1 cellular context compared by ENCODE assay signal in genomic region chr6:24901698-24902328, GRCh38.
TF ChIP-seq lines count a peak whose summit lies in the region.

No MANE protein-coding gene starts in this region.

TF ChIP-seq in K562, 482 proteins besides CTCF, POLR2A, EP300 and RAD21 (continued from another document):
- no peak for TF ChIP-seq TSHZ1 (CRISPR knock-in tag; IDR thresholded peaks at IDR 0.05)
- no peak for TF ChIP-seq SPI1 (IDR thresholded peaks at IDR 0.05; ENCODE audit: borderline replicate concordance, low read depth, low read length)
- TF ChIP-seq FOSL1 (tag; conservative IDR thresholded peaks at IDR 0.05) = no peak
- no peak for TF ChIP-seq SIRT6 (IDR thresholded peaks at IDR 0.05; ENCODE audit: low read depth, low read length)
- no peak for TF ChIP-seq HNRNPL (IDR thresholded peaks at IDR 0.05; ENCODE audit: low read depth, low read length)
TF ChIP-seq in K562: peak in this region for 1.
